8 cellular contexts compared by ENCODE assay signal in the genomic region with DNA sequence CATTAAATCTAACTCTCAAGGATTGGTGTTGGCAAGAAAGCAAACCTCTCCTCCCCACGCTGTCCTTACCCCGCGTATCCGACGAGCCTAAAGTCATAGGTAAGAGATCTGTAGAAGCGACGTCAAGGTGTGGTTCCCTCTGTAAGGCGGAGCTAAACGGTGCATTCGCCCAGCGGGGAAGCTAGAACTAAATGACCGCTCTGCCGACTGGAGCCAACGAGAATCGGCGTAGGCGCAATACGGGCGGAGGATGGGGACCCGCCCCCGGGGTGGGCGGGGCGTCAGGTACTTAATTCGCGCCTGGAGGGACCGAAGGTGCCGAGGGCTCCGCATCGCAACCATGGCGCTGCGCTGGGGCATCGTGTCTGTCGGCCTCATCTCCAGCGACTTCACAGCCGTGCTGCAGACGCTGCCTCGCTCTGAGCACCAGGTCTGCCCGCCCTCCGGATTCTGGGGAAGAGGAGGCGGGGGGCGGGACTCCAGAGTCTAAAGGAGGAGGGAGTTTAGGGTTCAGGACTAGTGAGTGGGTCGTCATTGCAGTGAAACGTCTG. TPM values are rescaled to one million over a fixed set of nuclear protein-coding genes. Genes with fewer than 3 reads are reported as not detected.
DNase-seq lines count a peak whose midpoint lies in the region; ATAC-seq and TF ChIP-seq lines count a peak whose summit lies in the region.

TSS of gene DHDH (plus strand) at position 318 of the 551 bp plus-strand sequence. CDS start at position 341, 23 bp downstream.

- TF ChIP-seq CTCF in foreskin keratinocyte (conservative IDR thresholded peaks at IDR 0.05), result no peak
- TF ChIP-seq CTCF in neural crest cell (conservative IDR thresholded peaks at IDR 0.05), result no peak

- no peaks in the 10 kb centered on the region for H3K9me3 Mint-ChIP-seq in neural crest cell
- H3K9me3 Mint-ChIP-seq in stimulated activated naive CD8-positive, alpha-beta T cell treated with anti-CD3 and anti-CD28 coated beads, Interleukin-15, Interleukin-2, amounts not matched to agents 100 ng/mL and 50 ng/mL, for 24 hours, result no peaks in the 10 kb centered on the region

- ATAC-seq in foreskin keratinocyte (peak; percentile 91), GM21367 (IDR thresholded peaks at IDR 0.05; ENCODE audit: unreplicated experiment) (no peak)

- no peaks in the 10 kb centered on the region for H3K27me3 ChIP-seq in foreskin keratinocyte

- H3K27ac ChIP-seq in foreskin keratinocyte, result peak within 1 kb of the TSS; percentile 48

- H3K4me1 Mint-ChIP-seq in neural crest cell, result peaks cover 19% of the 10 kb centered on the region
- peaks cover 8% of the 10 kb centered on the region for H3K4me1 Mint-ChIP-seq in stimulated activated naive CD8-positive, alpha-beta T cell treated with anti-CD3 and anti-CD28 coated beads, Interleukin-15, Interleukin-2, amounts not matched to agents 100 ng/mL and 50 ng/mL, for 24 hours (ENCODE audit: low read depth)

- H3K27ac Mint-ChIP-seq in neural crest cell (ENCODE audit: unreplicated experiment), result no peak within 1 kb of the TSS
- no peak within 1 kb of the TSS for H3K27ac Mint-ChIP-seq in stimulated activated naive CD8-positive, alpha-beta T cell treated with anti-CD3 and anti-CD28 coated beads, Interleukin-15, Interleukin-2, amounts not matched to agents 100 ng/mL and 50 ng/mL, for 24 hours

- H3K4me1 ChIP-seq in foreskin keratinocyte, result no peaks in the 10 kb centered on the region

- H3K4me3 Mint-ChIP-seq in neural crest cell, result peak within 1 kb of the TSS; percentile 77
- H3K4me3 Mint-ChIP-seq in stimulated activated naive CD8-positive, alpha-beta T cell treated with anti-CD3 and anti-CD28 coated beads, Interleukin-15, Interleukin-2, amounts not matched to agents 100 ng/mL and 50 ng/mL, for 24 hours, result peak within 1 kb of the TSS; percentile 72

- DNase-seq in Kasumi-1 (lab: John Stamatoyannopoulos, UW), result peak; percentile 63 to 65
- DNase-seq in RPMI7951 (ENCODE audit: low read depth), result peak; percentile 48
- DNase-seq in activated T-helper 9 cell treated with anti-CD3 and anti-CD28 coated beads, Interleukin-2, amount 50 U/mL, for 16 hours (ENCODE audit: low read depth), result peak; percentile 72
- peak; percentile 68 to 87 for DNase-seq in foreskin keratinocyte
- peak; percentile 62 for DNase-seq in neural crest cell (ENCODE audit: low read depth, low spot score)

- peak within 1 kb of the TSS; percentile 1; the same call in 1 of the 2 replicates for H3K4me3 ChIP-seq in GM08714 (ENCODE audit: low read length)

- peaks cover 39% of the 10 kb centered on the region for H3K27me3 Mint-ChIP-seq in neural crest cell (ENCODE audit: low read depth)
- H3K27me3 Mint-ChIP-seq in stimulated activated naive CD8-positive, alpha-beta T cell treated with anti-CD3 and anti-CD28 coated beads, Interleukin-15, Interleukin-2, amounts not matched to agents 100 ng/mL and 50 ng/mL, for 24 hours, result peaks cover 10% of the 10 kb centered on the region

- no peaks in the 10 kb centered on the region for H3K36me3 Mint-ChIP-seq in neural crest cell (ENCODE audit: low read depth)
- H3K36me3 Mint-ChIP-seq in stimulated activated naive CD8-positive, alpha-beta T cell treated with anti-CD3 and anti-CD28 coated beads, Interleukin-15, Interleukin-2, amounts not matched to agents 100 ng/mL and 50 ng/mL, for 24 hours (ENCODE audit: low read depth), result no peaks in the 10 kb centered on the region

RNA-seq across cellular contexts. Expression of gene DHDH, which starts in this region (rescaled TPM):
- total RNA-seq in RPMI7951 (2014; rRNA removed; shearing (Covaris generic)), result not detected in 2 replicates
- total RNA-seq in foreskin keratinocyte (0.46 and 0.48 TPM in 2 replicates), neural crest cell (0.47 and 0.82 TPM in 2 replicates)
- polyA plus RNA-seq in foreskin keratinocyte, result 0.65 and 0.75 TPM in 2 replicates

Comparison
In these comparisons a context has a peak if more than half of its experiments do, and no peak if none do; other contexts are left out.
1. Peak in DNase-seq in RPMI7951; RNA of the gene not detected or under 1 TPM.
2. Peak in DNase-seq, ATAC-seq and H3K27ac ChIP-seq in foreskin keratinocyte; RNA of the gene not detected or under 1 TPM.
3. Peak in DNase-seq in neural crest cell; RNA of the gene not detected or under 1 TPM.